In genomic region chr2:98454073-98454472, GRCh38 we compare ENCODE assay signal across 9 cellular contexts. TPM values are rescaled to one million over a fixed set of nuclear protein-coding genes. Genes with fewer than 3 reads are reported as not detected.
DNase-seq lines count a peak whose midpoint lies in the region; ATAC-seq and TF ChIP-seq lines count a peak whose summit lies in the region.
"Had no signal": no experiment of that assay in that cellular context is flagged by ENCODE, and none has a peak within 500 bp of the region (broad histone marks: within the 10 kb centered on the region; RNA-seq: fewer than 3 reads in every experiment).

No MANE protein-coding gene starts in this region.

- H3F3A ChIP-seq in MM.1S (ENCODE audit: insufficient read depth, low read length): peaks cover 91% of the 10 kb centered on the region

- H3K79me2 ChIP-seq in MM.1S (ENCODE audit: low read length) (peaks cover 100% of the 10 kb centered on the region), osteoblast (ENCODE audit: insufficient read depth, low read length) (peaks cover 72% of the 10 kb centered on the region)

- peak overlapping the region; percentile 70 for H3K4me2 ChIP-seq in MM.1S (ENCODE audit: low read depth, low read length)
- no peak overlapping the region for H3K4me2 ChIP-seq in osteoblast (ENCODE audit: insufficient read depth, low read length)

- H3K9me3 ChIP-seq in MM.1S (replicated peaks; ENCODE audit: insufficient read depth, low read length) (no peaks in the 10 kb centered on the region), colonic mucosa (no peaks in the 10 kb centered on the region), osteoblast (ENCODE audit: low read depth, low read length) (no peaks in the 10 kb centered on the region)
- H3K9me3 ChIP-seq: tibial artery had no signal

- H3K9me2 ChIP-seq in MM.1S (replicated peaks; ENCODE audit: insufficient read depth, low read length): no peaks in the 10 kb centered on the region

- H3K27me3 ChIP-seq in MM.1S (replicated peaks; ENCODE audit: insufficient read depth, low read length) (no peaks in the 10 kb centered on the region), colonic mucosa (no peaks in the 10 kb centered on the region), osteoblast (ENCODE audit: insufficient read depth, low read length) (no peaks in the 10 kb centered on the region)
- H3K27me3 ChIP-seq: tibial artery had no signal

- intact Hi-C loops in colonic mucosa (cut with DNase I): no loop called here

- ATAC-seq in HG03439 (IDR thresholded peaks at IDR 0.05; ENCODE audit: unreplicated experiment): no peak
- no peak for ATAC-seq in GM19035 (IDR thresholded peaks at IDR 0.05; ENCODE audit: unreplicated experiment)

- H4K20me1 ChIP-seq in MM.1S (ENCODE audit: insufficient read depth, low read length) (peaks cover 4% of the 10 kb centered on the region; the same call in 1 of the 2 replicates), osteoblast (ENCODE audit: insufficient read depth, low read length) (peaks cover 33% of the 10 kb centered on the region)

- H3K36me3 ChIP-seq in MM.1S (replicated peaks; ENCODE audit: insufficient read depth, low read length) (peaks cover 3% of the 10 kb centered on the region; the same call in 1 of the 2 replicates), colonic mucosa (no peaks in the 10 kb centered on the region), osteoblast (ENCODE audit: insufficient read depth, low read length) (no peaks in the 10 kb centered on the region)

- TF ChIP-seq CTCF in MM.1S (IDR thresholded peaks at IDR 0.05; ENCODE audit: low read length): no peak
- no peak for TF ChIP-seq CTCF in colonic mucosa (IDR thresholded peaks at IDR 0.05)
- no peak for TF ChIP-seq CTCF in osteoblast (IDR thresholded peaks at IDR 0.05; ENCODE audit: extremely low read depth, low read depth, low read length)

- no peak overlapping the region for H3K4me3 ChIP-seq in MM.1S (ENCODE audit: low read length)
- H3K4me3 ChIP-seq in colonic mucosa: no peak overlapping the region
- no peak overlapping the region for H3K4me3 ChIP-seq in osteoblast (ENCODE audit: insufficient read depth, low read length)
- H3K4me3 ChIP-seq: SK-N-MC, tibial artery had no signal

- peak; percentile 21 for DNase-seq in EH (ENCODE audit: low read depth)
- no peak for DNase-seq in MM.1S
- no peak for DNase-seq in colonic mucosa
- no peak for DNase-seq in osteoblast (ENCODE audit: insufficient read length, low spot score, missing footprints)
- DNase-seq in NCI-H2227 treated with DMSO at 0.1 percent for 48 hours (lab: John Stamatoyannopoulos, UW): no peak
- DNase-seq: tibial artery had no signal

- peak overlapping the region; percentile 99; the same call in 1 of the 2 replicates for H3K27ac ChIP-seq in MM.1S (ENCODE audit: low read length)
- H3K27ac ChIP-seq in colonic mucosa: peak overlapping the region; percentile 54
- H3K27ac ChIP-seq in osteoblast (ENCODE audit: low read depth, low read length): peak overlapping the region; percentile 71
- H3K27ac ChIP-seq: SK-N-MC, tibial artery had no signal

- H2AFZ ChIP-seq in MM.1S (ENCODE audit: low read length) (no peak overlapping the region), osteoblast (ENCODE audit: low read length) (no peak overlapping the region)

- H3K4me1 ChIP-seq in MM.1S (ENCODE audit: low read length) (peaks cover 98% of the 10 kb centered on the region), colonic mucosa (no peaks in the 10 kb centered on the region), osteoblast (ENCODE audit: insufficient read depth, low read length) (peaks cover 34% of the 10 kb centered on the region)

- peak overlapping the region; percentile 54; the same call in 1 of the 2 replicates for H3K9ac ChIP-seq in MM.1S (ENCODE audit: low read length)
- no peak overlapping the region for H3K9ac ChIP-seq in colonic mucosa (ENCODE audit: low read depth in 2 of 2, low read length in 2 of 2)

RNA-seq across cellular contexts. Expression of gene INPP4A, which starts 9.4 kb away (rescaled TPM):
- 10 to 100 TPM; 11.5 to 17.9 TPM for total RNA-seq in colonic mucosa
- total RNA-seq in osteoblast: 25.7 and 25.9 TPM in 2 replicates
